Comparison of ENCODE assay signal across 14 cellular contexts in genomic region chr14:71659165-71659564, GRCh38.
DNase-seq lines count a peak whose midpoint lies in the region; ATAC-seq and TF ChIP-seq lines count a peak whose summit lies in the region.
"Had no signal": no experiment of that assay in that cellular context is flagged by ENCODE, and none has a peak within 500 bp of the region (broad histone marks: within the 10 kb centered on the region; RNA-seq: fewer than 3 reads in every experiment).

No MANE protein-coding gene starts in this region.

- H3K27ac Mint-ChIP-seq in activated T-cell treated with anti-CD3 and anti-CD28 coated beads, Interleukin-2, amount 50 U/mL, for 72 hours, result no peak overlapping the region
- H3K27ac Mint-ChIP-seq in stimulated activated effector memory CD8-positive, alpha-beta T cell treated with anti-CD3 and anti-CD28 coated beads, Interleukin-12 subunit alpha, Interleukin-12 subunit beta, amount 100 ng/mL, for 72 hours, result no peak overlapping the region
- H3K27ac Mint-ChIP-seq: activated B cell treated with CpG ODN at 0.5 μM for 24 hours had no signal

- ATAC-seq in activated T-cell treated with anti-CD3 and anti-CD28 coated beads, Interleukin-2, amount 50 U/mL, for 72 hours (replicated peaks in 1 of 2), result peak; percentile 41 to 43
- peak; percentile 60 for ATAC-seq in stimulated activated effector memory CD8-positive, alpha-beta T cell treated with anti-CD3 and anti-CD28 coated beads, Interleukin-12 subunit alpha, Interleukin-12 subunit beta, amount 100 ng/mL, for 72 hours
- no peak for ATAC-seq in GM21717 (IDR thresholded peaks at IDR 0.05; ENCODE audit: unreplicated experiment)

- H3K79me2 ChIP-seq in fibroblast of lung (ENCODE audit: control insufficient read depth, insufficient read depth, low read length), result no peaks in the 10 kb centered on the region

- H3K36me3 Mint-ChIP-seq in activated T-cell treated with anti-CD3 and anti-CD28 coated beads, Interleukin-2, amount 50 U/mL, for 72 hours (ENCODE audit: insufficient read depth in 2 of 2), result peaks cover 0 to 11% of the 10 kb centered on the region in 2 donors
- peaks cover 56% of the 10 kb centered on the region for H3K36me3 Mint-ChIP-seq in stimulated activated effector memory CD8-positive, alpha-beta T cell treated with anti-CD3 and anti-CD28 coated beads, Interleukin-12 subunit alpha, Interleukin-12 subunit beta, amount 100 ng/mL, for 72 hours

- H3K4me1 ChIP-seq in fibroblast of lung (ENCODE audit: control insufficient read depth, extremely low read depth, insufficient read depth, low read length), result peaks cover 3% of the 10 kb centered on the region

- no peaks in the 10 kb centered on the region for H3K9me3 Mint-ChIP-seq in activated T-cell treated with anti-CD3 and anti-CD28 coated beads, Interleukin-2, amount 50 U/mL, for 72 hours
- no peaks in the 10 kb centered on the region for H3K9me3 Mint-ChIP-seq in stimulated activated effector memory CD8-positive, alpha-beta T cell treated with anti-CD3 and anti-CD28 coated beads, Interleukin-12 subunit alpha, Interleukin-12 subunit beta, amount 100 ng/mL, for 72 hours
- H3K9me3 Mint-ChIP-seq: activated B cell treated with CpG ODN at 0.5 μM for 24 hours had no signal

- H3K9me3 ChIP-seq in fibroblast of lung (ENCODE audit: control insufficient read depth, insufficient read depth, low read depth, low read length), result no peaks in the 10 kb centered on the region

- no peaks in the 10 kb centered on the region for H3K27me3 ChIP-seq in fibroblast of lung (ENCODE audit: control insufficient read depth, insufficient read depth, low read length)

- no peak overlapping the region for H3K27ac ChIP-seq in fibroblast of lung (ENCODE audit: insufficient read depth, low read length)

- H3K36me3 ChIP-seq in fibroblast of lung (ENCODE audit: control insufficient read depth, insufficient read depth, low read length), result no peaks in the 10 kb centered on the region

- H3K27me3 Mint-ChIP-seq in activated T-cell treated with anti-CD3 and anti-CD28 coated beads, Interleukin-2, amount 50 U/mL, for 72 hours (ENCODE audit: low read depth), result no peaks in the 10 kb centered on the region
- H3K27me3 Mint-ChIP-seq: activated B cell treated with CpG ODN at 0.5 μM for 24 hours had no signal

- H3K4me2 ChIP-seq in fibroblast of lung (ENCODE audit: extremely low read depth, insufficient read depth, low read length), result no peak overlapping the region

- no peak overlapping the region for H2AFZ ChIP-seq in fibroblast of lung (ENCODE audit: low read length)

- TF ChIP-seq CTCF in fibroblast of lung (conservative IDR thresholded peaks at IDR 0.05 in 1 of 2, IDR thresholded peaks at IDR 0.05 in 1 of 2; ENCODE audit: low read depth in 1 of 2, low read length in 2 of 2) (no peak), GM13976 (IDR thresholded peaks at IDR 0.05; ENCODE audit: borderline replicate concordance, control extremely low read depth, extremely low read depth, insufficient read depth, missing control alignments) (no peak)

- DNase-seq in activated T-cell treated with anti-CD3 and anti-CD28 coated beads, Interleukin-2, amount 50 U/mL, for 72 hours, result no peak
- DNase-seq in activated T-cell treated with anti-CD3 and anti-CD28 coated beads, Interleukin-2, amount 50 U/mL, for 1 hour, result no peak
- peak; percentile 51 for DNase-seq in RPMI7951 (ENCODE audit: low read depth)
- DNase-seq in fibroblast of lung (ENCODE audit: low read depth in 2 of 2), result peak; percentile 30 to 55
- DNase-seq in stimulated activated effector memory CD8-positive, alpha-beta T cell treated with anti-CD3 and anti-CD28 coated beads, Interleukin-12 subunit alpha, Interleukin-12 subunit beta, amount 100 ng/mL, for 72 hours (ENCODE audit: low spot score in 2 of 2), result no peak
- no peak for DNase-seq in GM13976 (ENCODE audit: low spot score)
- DNase-seq in T1000 (lab: John Stamatoyannopoulos, UW), result no peak
- DNase-seq: activated B cell treated with CpG ODN at 0.5 μM for 24 hours; activated naive CD4-positive, alpha-beta T cell treated with Interleukin-2 at 50 U/mL for 16 hours; effector CD8-positive, alpha-beta T cell; GF-D8; NCI-H1417; stimulated activated CD4-positive, alpha-beta T cell treated with anti-CD3 and anti-CD28 coated beads, Interleukin-2, amount 100 ng/mL, for 48 hours had no signal

- H3K9ac ChIP-seq in fibroblast of lung (ENCODE audit: insufficient read depth, low read length), result no peak overlapping the region

- in situ Hi-C loops in GM13976 (cut with MboI; ENCODE audit: low sequenced_read_pairs, unreplicated experiment), result no loop called here

- no peak overlapping the region for H3K4me3 Mint-ChIP-seq in activated T-cell treated with anti-CD3 and anti-CD28 coated beads, Interleukin-2, amount 50 U/mL, for 72 hours
- H3K4me3 Mint-ChIP-seq in stimulated activated effector memory CD8-positive, alpha-beta T cell treated with anti-CD3 and anti-CD28 coated beads, Interleukin-12 subunit alpha, Interleukin-12 subunit beta, amount 100 ng/mL, for 72 hours, result no peak overlapping the region
- H3K4me3 Mint-ChIP-seq: activated B cell treated with CpG ODN at 0.5 μM for 24 hours had no signal

- no peak overlapping the region for H3K4me3 ChIP-seq in fibroblast of lung (replicated peaks in 1 of 4; ENCODE audit: control extremely low read depth in 1 of 4, insufficient read depth in 1 of 4, low read depth in 3 of 4, low read length in 4 of 4)

- H4K20me1 ChIP-seq in fibroblast of lung (ENCODE audit: control insufficient read depth, extremely low read depth, insufficient read depth, low read length), result no peaks in the 10 kb centered on the region

- peaks cover 16% of the 10 kb centered on the region for H3K4me1 Mint-ChIP-seq in activated T-cell treated with anti-CD3 and anti-CD28 coated beads, Interleukin-2, amount 50 U/mL, for 72 hours (ENCODE audit: low read depth)
- peaks cover 16% of the 10 kb centered on the region for H3K4me1 Mint-ChIP-seq in stimulated activated effector memory CD8-positive, alpha-beta T cell treated with anti-CD3 and anti-CD28 coated beads, Interleukin-12 subunit alpha, Interleukin-12 subunit beta, amount 100 ng/mL, for 72 hours

Comparison
In these comparisons a context has a peak if more than half of its experiments do, and no peak if none do; other contexts are left out.
1. DNase-seq: peak in RPMI7951 (single experiment) and fibroblast of lung (2 of 2); none in activated T-cell treated with anti-CD3 and anti-CD28 coated beads, Interleukin-2, amount 50 U/mL, for 72 hours (0 of 2), activated T-cell treated with anti-CD3 and anti-CD28 coated beads, Interleukin-2, amount 50 U/mL, for 1 hour (single experiment), stimulated activated effector memory CD8-positive, alpha-beta T cell treated with anti-CD3 and anti-CD28 coated beads, Interleukin-12 subunit alpha, Interleukin-12 subunit beta, amount 100 ng/mL, for 72 hours (0 of 2), GM13976 (single experiment) and T1000 (single experiment).